Comparison of ENCODE assay signal across 10 cellular contexts in the genomic region with DNA sequence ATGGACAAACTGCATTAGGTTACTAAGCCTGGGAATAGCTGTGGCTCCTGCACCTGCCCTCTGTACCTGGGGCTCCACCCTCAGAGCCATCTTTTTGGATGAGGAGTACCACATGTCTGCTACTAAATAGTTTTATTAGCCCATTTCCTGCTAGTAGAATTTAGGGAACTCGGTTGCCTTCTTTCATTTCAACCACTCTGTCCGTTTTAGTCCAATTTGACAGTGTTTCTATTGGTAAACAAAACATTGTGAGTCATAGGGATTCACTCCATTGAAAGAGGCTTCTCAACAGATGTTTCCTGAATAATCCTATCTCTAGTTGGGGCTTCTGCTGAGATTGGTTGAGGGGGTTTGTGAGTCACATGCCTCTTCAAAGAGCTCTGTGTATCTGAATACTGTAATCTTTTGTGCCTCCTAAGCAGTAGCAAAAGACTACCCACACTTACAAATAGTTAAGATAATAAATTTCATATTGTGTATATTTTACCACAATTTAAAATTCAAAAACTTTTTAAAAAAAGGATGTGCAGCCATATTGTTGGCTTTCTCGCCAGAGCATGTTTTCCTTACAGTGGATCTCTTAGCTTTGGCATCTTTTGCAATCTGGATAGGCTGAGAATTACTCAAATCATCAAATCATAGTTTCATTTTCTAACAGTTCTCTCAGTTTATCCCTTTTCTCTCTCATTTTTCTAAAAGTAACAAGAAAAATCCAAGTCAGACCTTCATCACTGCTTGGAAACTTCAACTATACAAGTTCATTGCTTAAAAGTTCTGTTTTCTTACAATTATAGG. TPM values are rescaled to one million over a fixed set of nuclear protein-coding genes. Genes with fewer than 3 reads are reported as not detected.
A peak's percentile ranks its signal among the peaks of the same experiment; 100 is the strongest.
DNase-seq lines count a peak whose midpoint lies in the region; FAIRE-seq and TF ChIP-seq lines count a peak whose summit lies in the region.
"Had no signal": no experiment of that assay in that cellular context is flagged by ENCODE, and none has a peak within 500 bp of the region (broad histone marks: within the 10 kb centered on the region; RNA-seq: fewer than 3 reads in every experiment).

No MANE protein-coding gene starts in this region.

- 75 to 81% methylated on average over 3 of the region's 3 CpGs for WGBS in endodermal cell (ENCODE audit: insufficient coverage in 1 of 2, insufficient read length in 1 of 2), 2 experiments
- 100% methylated on average over 1 of the region's 3 CpGs for WGBS in mesodermal cell (ENCODE audit: insufficient coverage in 2 of 2), 2 experiments

- FAIRE-seq in GM19239 (lab: Jason Lieb, UNC) = no peak

- H3K9me3 ChIP-seq in endodermal cell (ENCODE audit: control insufficient read depth, low read length) (peaks cover 23% of the 10 kb centered on the region), mesodermal cell (ENCODE audit: control insufficient read depth, low read length) (peaks cover 8% of the 10 kb centered on the region)

- H3K36me3 Mint-ChIP-seq in endodermal cell (ENCODE audit: low read depth) = peaks cover 23% of the 10 kb centered on the region

- peaks cover 4% of the 10 kb centered on the region for H3K4me1 ChIP-seq in endodermal cell (ENCODE audit: control insufficient read depth, insufficient read depth, low read length)
- peaks cover 51% of the 10 kb centered on the region for H3K4me1 ChIP-seq in mesodermal cell (ENCODE audit: control insufficient read depth, insufficient read depth, low read length, poor library complexity, severe bottlenecking)
- H3K4me1 ChIP-seq: parathyroid adenoma had no signal

- DNase-seq in COLO668 (lab: John Stamatoyannopoulos, UW; ENCODE audit: unreplicated experiment) = peak; percentile 17
- DNase-seq in NCI-H226 = peak; percentile 69
- no peak for DNase-seq in endodermal cell
- no peak for DNase-seq in iPS-NIHi11 (ENCODE audit: low spot score)
- DNase-seq in GM19239 (ENCODE audit: insufficient read length, low spot score) = no peak
- no peak for DNase-seq in H4 (ENCODE audit: low spot score)
- DNase-seq in DMS 273 treated with DMSO at 0.1 percent for 48 hours (lab: John Stamatoyannopoulos, UW) = no peak
- DNase-seq: stimulated activated naive CD4-positive, alpha-beta T cell treated with Interleukin-2 at 50 U/mL for 16 hours had no signal

- H3K36me3 ChIP-seq in endodermal cell (ENCODE audit: control insufficient read depth, insufficient read depth, low read length) (peaks cover 23% of the 10 kb centered on the region), mesodermal cell (ENCODE audit: control insufficient read depth, insufficient read depth, low read length) (peaks cover 30% of the 10 kb centered on the region)

- H3K4me3 ChIP-seq in endodermal cell (ENCODE audit: low read length) (no peak overlapping the region), mesodermal cell (ENCODE audit: extremely low read depth, insufficient read depth, low read length, poor library complexity, severe bottlenecking) (no peak overlapping the region)

- no peak for TF ChIP-seq CTCF in endodermal cell (conservative IDR thresholded peaks at IDR 0.05)

- H3K9me3 Mint-ChIP-seq in endodermal cell = peaks cover 5% of the 10 kb centered on the region

- H3K4me1 Mint-ChIP-seq in endodermal cell = peaks cover 34% of the 10 kb centered on the region

- no peaks in the 10 kb centered on the region for H3K27me3 Mint-ChIP-seq in endodermal cell (ENCODE audit: insufficient read depth)

- no peak overlapping the region for H3K4me3 Mint-ChIP-seq in endodermal cell

- H3K27ac ChIP-seq in endodermal cell (ENCODE audit: low read depth, low read length) (peak overlapping the region; percentile 87), mesodermal cell (ENCODE audit: low read depth, low read length, severe bottlenecking) (peak overlapping the region; percentile 99)
- H3K27ac ChIP-seq: parathyroid adenoma had no signal

- H3K9ac ChIP-seq in endodermal cell (ENCODE audit: extremely low read depth, low read length, poor library complexity, severe bottlenecking) = peak overlapping the region; percentile 63
- H3K9ac ChIP-seq: parathyroid adenoma had no signal

- H3K27ac Mint-ChIP-seq in endodermal cell = peak overlapping the region; percentile 97

- no peaks in the 10 kb centered on the region for H3K27me3 ChIP-seq in endodermal cell (ENCODE audit: control insufficient read depth, insufficient read depth, low read length, poor library complexity, severe bottlenecking)

RNA-seq across cellular contexts. Expression of a gene that starts 9.9 kb away (rescaled TPM):
- total RNA-seq in endodermal cell = 10 to 100 TPM; 18.1 to 27.8 TPM
- polyA plus RNA-seq in endodermal cell (2013, experiment 1 of 2) = 40.1 TPM
- polyA plus RNA-seq in endodermal cell (2013, experiment 2 of 2) = 47.0 TPM
- polyA plus RNA-seq in mesodermal cell (2013, experiment 1 of 2) = 57.9 TPM
- 63.9 TPM for polyA plus RNA-seq in mesodermal cell (2013, experiment 2 of 2)
- total RNA-seq in H4 (2014; rRNA removed; shearing (Covaris generic)) = 88.1 and 143 TPM in 2 replicates

RNA-seq across cellular contexts. Expression of a gene that starts 11.3 kb away (rescaled TPM):
- under 1 TPM; 0.44 to 0.53 TPM for total RNA-seq in endodermal cell
- 0.85 TPM for polyA plus RNA-seq in endodermal cell (2013, experiment 1 of 2)
- 0.87 TPM for polyA plus RNA-seq in endodermal cell (2013, experiment 2 of 2)
- polyA plus RNA-seq in mesodermal cell (2013, experiment 1 of 2) = 4.0 TPM
- 3.1 TPM for polyA plus RNA-seq in mesodermal cell (2013, experiment 2 of 2)
- total RNA-seq in H4 (2014; rRNA removed; shearing (Covaris generic)) = 0.56 TPM in 1 of 2 replicates, not detected in the other

RNA-seq across cellular contexts. Expression of a gene that starts 36.4 kb away (rescaled TPM):
- 10 to 100 TPM; 60.3 to 88.4 TPM for total RNA-seq in endodermal cell
- polyA plus RNA-seq in endodermal cell (2013, experiment 1 of 2) = 64.0 TPM
- 67.2 TPM for polyA plus RNA-seq in endodermal cell (2013, experiment 2 of 2)
- 81.9 TPM for polyA plus RNA-seq in mesodermal cell (2013, experiment 1 of 2)
- polyA plus RNA-seq in mesodermal cell (2013, experiment 2 of 2) = 78.0 TPM
- total RNA-seq in H4 (2014; rRNA removed; shearing (Covaris generic)) = 67.4 and 78.1 TPM in 2 replicates

Comparison
In these comparisons a context has a peak if more than half of its experiments do, and no peak if none do; other contexts are left out.
1. DNase-seq: peak in COLO668 (single experiment) and NCI-H226 (single experiment); none in endodermal cell (single experiment), iPS-NIHi11 (single experiment), GM19239 (single experiment), H4 (single experiment) and DMS 273 treated with DMSO at 0.1 percent for 48 hours (single experiment).